Comparison of ENCODE assay signal across 21 cellular contexts in the genomic region with DNA sequence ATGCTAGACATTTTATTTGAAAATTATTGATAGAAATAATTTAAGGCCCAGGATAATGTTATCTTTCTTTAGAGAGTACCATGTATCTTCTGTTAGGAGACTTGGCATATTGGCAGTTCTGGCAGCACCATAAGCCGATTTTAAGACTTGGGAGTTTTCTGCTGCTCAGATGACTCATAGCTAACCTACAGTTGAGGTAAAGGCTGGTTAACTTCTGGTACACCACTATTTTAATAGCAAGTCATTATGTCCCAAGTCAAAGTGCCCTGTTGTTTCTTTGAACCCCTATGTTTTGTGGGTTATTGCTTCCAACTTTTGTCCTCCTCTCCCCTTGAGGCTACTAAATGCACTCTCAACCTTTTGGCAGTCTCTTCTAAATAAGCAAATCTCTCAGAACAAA. TPM values are rescaled to one million over a fixed set of nuclear protein-coding genes. Genes with fewer than 3 reads are reported as not detected.
DNase-seq lines count a peak whose midpoint lies in the region; ATAC-seq lines count a peak whose summit lies in the region.
"Had no signal": no experiment of that assay in that cellular context is flagged by ENCODE, and none has a peak within 500 bp of the region (broad histone marks: within the 10 kb centered on the region; RNA-seq: fewer than 3 reads in every experiment).

No MANE protein-coding gene starts in this region.

- ATAC-seq in GM18907 (IDR thresholded peaks at IDR 0.05; ENCODE audit: unreplicated experiment) (peak; percentile 65), HG02610 (IDR thresholded peaks at IDR 0.05; ENCODE audit: unreplicated experiment) (peak; percentile 96)
- ATAC-seq: gastrocnemius medialis, mucosa of descending colon, T-cell had no signal

- peak; percentile 50 for DNase-seq in M059J (ENCODE audit: low read depth)
- DNase-seq in renal cortical epithelial cell (ENCODE audit: low read depth) = peak; percentile 25
- DNase-seq in stimulated activated CD4-positive, alpha-beta T cell treated with anti-CD3 and anti-CD28 coated beads, Interleukin-2, amount 100 ng/mL, for 48 hours = no peak
- no peak for DNase-seq in foreskin melanocyte
- no peak for DNase-seq in GDM1 (lab: John Stamatoyannopoulos, UW)
- DNase-seq: activated CD4-positive, alpha-beta T cell treated with anti-CD3 and anti-CD28 coated beads, Interleukin-2, amount 10 ng/mL, durations not matched to agents 7 days and 5 days; activated gamma-delta T cell treated with Interleukin-2 at 50 U/mL for 16 hours; adrenal gland; Caco-2; gastrocnemius medialis; mucosa of descending colon; NCI-H69; OCI-M1; SHP77 treated with DMSO at 0.1 percent for 48 hours; small intestine; stimulated activated CD4-positive, alpha-beta T cell treated with anti-CD3 and anti-CD28 coated beads, Interleukin-4, amount 100 ng/mL, for 1 hour; stomach; T-cell had no signal

RNA-seq across cellular contexts. Expression of gene ATRNL1, which starts 25.2 kb away (rescaled TPM):
- total RNA-seq in M059J (2014; rRNA removed; shearing (Covaris generic)) = 5.4 and 6.1 TPM in 2 replicates
- 5.0 and 12.3 TPM in 2 replicates for total RNA-seq in renal cortical epithelial cell
- total RNA-seq: Caco-2, HT-29 had no signal

Comparison
In these comparisons a context has a peak if more than half of its experiments do, and no peak if none do; other contexts are left out.
1. DNase-seq: peak in M059J (single experiment) and renal cortical epithelial cell (single experiment); none in stimulated activated CD4-positive, alpha-beta T cell treated with anti-CD3 and anti-CD28 coated beads, Interleukin-2, amount 100 ng/mL, for 48 hours (0 of 2), foreskin melanocyte (single experiment) and GDM1 (single experiment).